ENCODE assay signal across 8 cellular contexts in the genomic region with DNA sequence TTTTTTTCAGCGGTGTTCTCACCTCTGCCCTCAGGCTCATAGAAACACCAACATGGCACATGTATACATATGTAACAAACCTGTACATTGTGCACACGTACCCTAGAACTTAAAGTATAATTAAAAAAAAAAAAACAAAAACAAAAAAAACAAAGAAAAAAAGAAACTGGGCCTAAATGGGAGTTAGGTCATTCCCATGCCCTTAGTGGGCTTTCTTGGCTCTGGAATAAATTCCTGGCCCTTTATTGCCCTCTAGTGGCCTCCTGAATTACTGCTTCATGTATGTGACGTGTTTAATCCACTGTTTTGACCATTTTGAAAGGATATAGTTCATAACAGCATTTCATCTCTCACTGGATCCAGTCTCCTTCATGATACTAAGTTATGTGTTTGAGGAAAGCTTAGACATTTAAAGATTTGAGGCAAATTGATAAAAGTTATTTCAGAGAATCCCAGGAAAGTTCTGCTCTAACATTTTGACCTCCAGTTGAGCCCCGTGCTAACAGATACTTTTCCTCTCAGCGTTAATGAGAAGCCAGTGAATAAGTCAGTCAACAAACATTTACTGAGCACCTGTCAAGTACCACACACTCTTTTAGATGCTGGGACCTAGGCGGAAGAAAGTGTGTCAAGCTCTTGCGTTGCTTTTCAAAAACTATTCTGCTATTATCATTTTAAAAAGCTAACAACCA. TPM values are rescaled to one million over a fixed set of nuclear protein-coding genes. Genes with fewer than 3 reads are reported as not detected.
DNase-seq lines count a peak whose midpoint lies in the region; ATAC-seq and TF ChIP-seq lines count a peak whose summit lies in the region.

No MANE protein-coding gene starts in this region.

- no peaks in the 10 kb centered on the region for H3K36me3 ChIP-seq in mucosa of descending colon (ENCODE audit: low read depth)

- peaks cover 13% of the 10 kb centered on the region for H3K9me3 ChIP-seq in mucosa of descending colon

- peak; percentile 74 for TF ChIP-seq CTCF in NB4 (IDR thresholded peaks at IDR 0.05; ENCODE audit: low read depth, low read length)
- TF ChIP-seq CTCF in epithelial cell of esophagus (IDR thresholded peaks at IDR 0.05; ENCODE audit: insufficient read depth, low read depth, low read length, missing control alignments) = peak; percentile 75
- TF ChIP-seq CTCF in mucosa of descending colon (IDR thresholded peaks at IDR 0.05) = peak; percentile 66

- H3K4me3 ChIP-seq in NB4 (ENCODE audit: low read depth, low read length) = no peak overlapping the region
- H3K4me3 ChIP-seq in epithelial cell of esophagus (ENCODE audit: low read length) = no peak overlapping the region
- H3K4me3 ChIP-seq in mucosa of descending colon = no peak overlapping the region

- intact Hi-C loops in mucosa of descending colon (cut with DNase I, micrococcal nuclease) = no loop called here

- DNase-seq in stimulated activated CD4-positive, alpha-beta T cell treated with anti-CD3 and anti-CD28 coated beads, Interleukin-2, amount 100 ng/mL, for 48 hours = peak; percentile 21 to 22
- no peak for DNase-seq in stimulated activated CD4-positive, alpha-beta T cell treated with anti-CD3 and anti-CD28 coated beads, Interleukin-1b, Interleukin-23, amount 100 ng/mL, for 48 hours
- DNase-seq in NB4 (ENCODE audit: low read depth) = peak; percentile 79
- peak; percentile 78 for DNase-seq in epithelial cell of esophagus (ENCODE audit: low read depth)
- DNase-seq in mucosa of descending colon = peak in 1 of 3 donors; percentile 80

- no peak for TF ChIP-seq POLR2A in NB4 (IDR thresholded peaks at IDR 0.05; ENCODE audit: extremely low read depth, insufficient read length)

- H3K4me1 ChIP-seq in mucosa of descending colon (ENCODE audit: low read depth) = no peaks in the 10 kb centered on the region

- ATAC-seq in SK-N-SH treated with all-trans-retinoic acid at 6 μM for 48 hours = peak; percentile 94
- peak; percentile 78 for ATAC-seq in mucosa of descending colon
- ATAC-seq in GM18868 (IDR thresholded peaks at IDR 0.05; ENCODE audit: unreplicated experiment) = no peak
- ATAC-seq in HG03159 (IDR thresholded peaks at IDR 0.05; ENCODE audit: unreplicated experiment) = no peak

TF ChIP-seq in SK-N-SH treated with all-trans-retinoic acid at 6 μM for 48 hours, 23 proteins besides CTCF, POLR2A, EP300 and RAD21:
- TF ChIP-seq, protein P1, sequence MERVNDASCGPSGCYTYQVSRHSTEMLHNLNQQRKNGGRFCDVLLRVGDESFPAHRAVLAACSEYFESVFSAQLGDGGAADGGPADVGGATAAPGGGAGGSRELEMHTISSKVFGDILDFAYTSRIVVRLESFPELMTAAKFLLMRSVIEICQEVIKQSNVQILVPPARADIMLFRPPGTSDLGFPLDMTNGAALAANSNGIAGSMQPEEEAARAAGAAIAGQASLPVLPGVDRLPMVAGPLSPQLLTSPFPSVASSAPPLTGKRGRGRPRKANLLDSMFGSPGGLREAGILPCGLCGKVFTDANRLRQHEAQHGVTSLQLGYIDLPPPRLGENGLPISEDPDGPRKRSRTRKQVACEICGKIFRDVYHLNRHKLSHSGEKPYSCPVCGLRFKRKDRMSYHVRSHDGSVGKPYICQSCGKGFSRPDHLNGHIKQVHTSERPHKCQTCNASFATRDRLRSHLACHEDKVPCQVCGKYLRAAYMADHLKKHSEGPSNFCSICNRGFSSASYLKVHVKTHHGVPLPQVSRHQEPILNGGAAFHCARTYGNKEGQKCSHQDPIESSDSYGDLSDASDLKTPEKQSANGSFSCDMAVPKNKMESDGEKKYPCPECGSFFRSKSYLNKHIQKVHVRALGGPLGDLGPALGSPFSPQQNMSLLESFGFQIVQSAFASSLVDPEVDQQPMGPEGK (CRISPR knock-in tag; IDR thresholded peaks at IDR 0.05; ENCODE audit: borderline replicate concordance) = no peak
- no peak for TF ChIP-seq ARNTL (CRISPR knock-in tag; IDR thresholded peaks at IDR 0.05; ENCODE audit: borderline replicate concordance, low read depth)

RNA-seq across cellular contexts. Expression of a gene that starts 54.7 kb away (rescaled TPM):
- 100 to 1,000 TPM in 1 of 3 donors, 10 to 100 TPM in 2; 73.8 to 109 (median 80.8) TPM for total RNA-seq in mucosa of descending colon

Comparison
In these comparisons a context has a peak if more than half of its experiments do, and no peak if none do; other contexts are left out.
1. ATAC-seq: peak in SK-N-SH treated with all-trans-retinoic acid at 6 μM for 48 hours (single experiment) and mucosa of descending colon (single experiment); none in GM18868 (single experiment) and HG03159 (single experiment).
2. Peak in every context shown above with its lines, with median percentiles within 50 percentile points of each other: CTCF ChIP-seq.